1 cellular context compared by ENCODE assay signal in genomic region chr5:172859966-172860365, GRCh38.
TF ChIP-seq lines count a peak whose summit lies in the region.

No MANE protein-coding gene starts in this region.

TF ChIP-seq in IMR-90, 13 proteins besides CTCF, POLR2A, EP300 and RAD21 (continued from another document):
- TF ChIP-seq RCOR1 (IDR thresholded peaks at IDR 0.05; ENCODE audit: insufficient replicate concordance, low read length) (no peak), CEBPB (IDR thresholded peaks at IDR 0.05; ENCODE audit: low read depth, low read length) (no peak), MAZ (IDR thresholded peaks at IDR 0.05; ENCODE audit: borderline replicate concordance, low read depth, low read length) (no peak), USF2 (IDR thresholded peaks at IDR 0.05; ENCODE audit: low read depth, low read length) (no peak), FOS (IDR thresholded peaks at IDR 0.05; ENCODE audit: low read depth, low read length) (no peak), SMC3 (IDR thresholded peaks at IDR 0.05; ENCODE audit: low read depth, low read length) (no peak), RFX5 (IDR thresholded peaks at IDR 0.05; ENCODE audit: low read depth, low read length) (no peak)
